1 cellular context compared by ENCODE assay signal in the genomic region with DNA sequence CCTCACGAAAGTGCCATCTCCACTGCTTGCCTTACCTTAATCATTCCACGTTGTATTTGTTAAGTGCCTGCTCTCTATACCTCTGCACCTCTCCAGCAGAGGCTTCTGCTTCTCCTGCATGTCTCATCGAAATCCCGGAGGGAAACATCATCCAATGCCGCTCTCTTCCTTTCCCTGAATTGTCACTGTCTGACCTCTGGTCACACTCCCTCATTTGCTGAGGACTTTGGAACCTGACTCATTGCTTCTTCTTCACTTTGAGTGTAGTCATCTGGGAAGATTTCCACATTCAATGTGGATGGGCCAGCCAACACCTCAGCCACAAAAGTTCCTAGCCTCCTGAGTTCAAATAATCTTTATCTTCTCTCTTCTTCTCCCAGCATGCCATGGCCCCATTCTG.
TF ChIP-seq lines count a peak whose summit lies in the region.

No MANE protein-coding gene starts in this region.

TF ChIP-seq in HepG2, 621 proteins besides CTCF, POLR2A, EP300 and RAD21 (continued from another document and continues in another):
- TF ChIP-seq, protein P1, sequence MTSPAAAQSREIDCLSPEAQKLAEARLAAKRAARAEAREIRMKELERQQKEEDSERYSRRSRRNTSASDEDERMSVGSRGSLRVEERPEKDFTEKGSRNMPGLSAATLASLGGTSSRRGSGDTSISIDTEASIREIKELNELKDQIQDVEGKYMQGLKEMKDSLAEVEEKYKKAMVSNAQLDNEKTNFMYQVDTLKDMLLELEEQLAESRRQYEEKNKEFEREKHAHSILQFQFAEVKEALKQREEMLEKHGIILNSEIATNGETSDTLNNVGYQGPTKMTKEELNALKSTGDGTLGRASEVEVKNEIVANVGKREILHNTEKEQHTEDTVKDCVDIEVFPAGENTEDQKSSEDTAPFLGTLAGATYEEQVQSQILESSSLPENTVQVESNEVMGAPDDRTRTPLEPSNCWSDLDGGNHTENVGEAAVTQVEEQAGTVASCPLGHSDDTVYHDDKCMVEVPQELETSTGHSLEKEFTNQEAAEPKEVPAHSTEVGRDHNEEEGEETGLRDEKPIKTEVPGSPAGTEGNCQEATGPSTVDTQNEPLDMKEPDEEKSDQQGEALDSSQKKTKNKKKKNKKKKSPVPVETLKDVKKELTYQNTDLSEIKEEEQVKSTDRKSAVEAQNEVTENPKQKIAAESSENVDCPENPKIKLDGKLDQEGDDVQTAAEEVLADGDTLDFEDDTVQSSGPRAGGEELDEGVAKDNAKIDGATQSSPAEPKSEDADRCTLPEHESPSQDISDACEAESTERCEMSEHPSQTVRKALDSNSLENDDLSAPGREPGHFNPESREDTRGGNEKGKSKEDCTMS (CRISPR knock-in tag; conservative IDR thresholded peaks at IDR 0.05) = no peak
- TF ChIP-seq MTF2 (CRISPR knock-in tag; IDR thresholded peaks at IDR 0.05; ENCODE audit: borderline replicate concordance) (no peak), KLF16 (CRISPR knock-in tag; IDR thresholded peaks at IDR 0.05) (peak in 1 of 2 experiments; percentile 42; a peak in 1 of 4 replicates), ZNF24 (IDR thresholded peaks at IDR 0.05) (no peak), PITX1 (CRISPR knock-in tag; IDR thresholded peaks at IDR 0.05) (no peak), ZNF839 (CRISPR knock-in tag; IDR thresholded peaks at IDR 0.05; ENCODE audit: borderline replicate concordance) (no peak), SOX13 (IDR thresholded peaks at IDR 0.05) (no peak), SOX13 (CRISPR knock-in tag; conservative IDR thresholded peaks at IDR 0.05 in 1 of 2, IDR thresholded peaks at IDR 0.05 in 1 of 2) (peak in 1 of 2 experiments; percentile 46; a peak in 1 of 4 replicates), CREB1 (IDR thresholded peaks at IDR 0.05) (peak; percentile 16; the same call in 1 of the 2 replicates), CREB1 (CRISPR knock-in tag; IDR thresholded peaks at IDR 0.05) (peak; percentile 61), CEBPB (IDR thresholded peaks at IDR 0.05; ENCODE audit: borderline replicate concordance, low read depth, low read length) (peak; percentile 64; the same call in 1 of the 2 replicates), ZNF431 (CRISPR knock-in tag; IDR thresholded peaks at IDR 0.05; ENCODE audit: borderline replicate concordance, low read depth) (no peak), NR2F6 (IDR thresholded peaks at IDR 0.05) (peak; percentile 59; the same call in 1 of the 2 replicates), NR2F6 (CRISPR knock-in tag; IDR thresholded peaks at IDR 0.05) (peak; percentile 82), ZNF670 (CRISPR knock-in tag; IDR thresholded peaks at IDR 0.05; ENCODE audit: borderline replicate concordance) (no peak), LCORL (IDR thresholded peaks at IDR 0.05) (no peak), LCORL (CRISPR knock-in tag; IDR thresholded peaks at IDR 0.05) (peak; percentile 23; the same call in 1 of the 2 replicates), AGO1 (IDR thresholded peaks at IDR 0.05; ENCODE audit: low read depth, low read length, poor library complexity, severe bottlenecking) (no peak), KMT2B (CRISPR knock-in tag; IDR thresholded peaks at IDR 0.05) (0 out of 2 replicates have a peak, but pooled peaks have one; percentile 29), MAF1 (CRISPR knock-in tag; IDR thresholded peaks at IDR 0.05; ENCODE audit: borderline replicate concordance) (no peak), RAD51 (IDR thresholded peaks at IDR 0.05; ENCODE audit: borderline replicate concordance) (no peak), SP4 (CRISPR knock-in tag; IDR thresholded peaks at IDR 0.05) (peak; percentile 28; the same call in 1 of the 2 replicates), ZNF235 (CRISPR knock-in tag; IDR thresholded peaks at IDR 0.05; ENCODE audit: borderline replicate concordance) (no peak), JUND (CRISPR knock-in tag; IDR thresholded peaks at IDR 0.05) (peak; percentile 93), SAP130 (CRISPR knock-in tag; IDR thresholded peaks at IDR 0.05; ENCODE audit: low read depth) (peak; percentile 70), HNF4A (CRISPR knock-in tag; IDR thresholded peaks at IDR 0.05) (peak; percentile 87), FIP1L1 (IDR thresholded peaks at IDR 0.05; ENCODE audit: borderline replicate concordance, insufficient read depth, low read depth, low read length) (no peak), KLF11 (CRISPR knock-in tag; IDR thresholded peaks at IDR 0.05) (peak; percentile 86; the same call in 1 of the 2 replicates), NR2F1 (CRISPR knock-in tag; IDR thresholded peaks at IDR 0.05) (peak; percentile 76 to 89; a peak in 3 of 4 replicates), KDM6A (CRISPR knock-in tag; IDR thresholded peaks at IDR 0.05; ENCODE audit: low read depth) (0 out of 2 replicates have a peak, but pooled peaks have one; percentile 44), ETV5 (CRISPR knock-in tag; IDR thresholded peaks at IDR 0.05; ENCODE audit: borderline replicate concordance) (no peak; the same call in 1 of the 2 replicates), ZNF350 (CRISPR knock-in tag; IDR thresholded peaks at IDR 0.05; ENCODE audit: borderline replicate concordance, low read depth) (0 out of 2 replicates have a peak, but pooled peaks have one; percentile 36), ZNF782 (CRISPR knock-in tag; IDR thresholded peaks at IDR 0.05; ENCODE audit: borderline replicate concordance) (0 out of 2 replicates have a peak, but pooled peaks have one; percentile 23), KAT8 (CRISPR knock-in tag; IDR thresholded peaks at IDR 0.05) (peak; percentile 63; the same call in 1 of the 2 replicates), ZNF709 (CRISPR knock-in tag; IDR thresholded peaks at IDR 0.05) (no peak), CEBPG (CRISPR knock-in tag; IDR thresholded peaks at IDR 0.05) (peak; percentile 46), ZNF792 (CRISPR knock-in tag; IDR thresholded peaks at IDR 0.05) (peak; percentile 45; the same call in 1 of the 2 replicates), NFE2L2 (IDR thresholded peaks at IDR 0.05; ENCODE audit: low read length) (peak; percentile 18; the same call in 1 of the 2 replicates), TARDBP (CRISPR knock-in tag; IDR thresholded peaks at IDR 0.05) (no peak), SMAD1 (CRISPR knock-in tag; IDR thresholded peaks at IDR 0.05; ENCODE audit: borderline replicate concordance, low read depth) (no peak), GABPB1 (CRISPR knock-in tag; IDR thresholded peaks at IDR 0.05) (no peak; the same call in 1 of the 2 replicates), PPARG (CRISPR knock-in tag; conservative IDR thresholded peaks at IDR 0.05) (peak; percentile 94), HNF4G (IDR thresholded peaks at IDR 0.05; ENCODE audit: borderline replicate concordance, low read depth, low read length) (peak; percentile 65), HNF4G (CRISPR knock-in tag; IDR thresholded peaks at IDR 0.05; ENCODE audit: borderline replicate concordance, low read depth) (peak; percentile 85; the same call in 1 of the 2 replicates), GATA4 (IDR thresholded peaks at IDR 0.05; ENCODE audit: borderline replicate concordance, low read depth) (no peak), GZF1 (CRISPR knock-in tag; IDR thresholded peaks at IDR 0.05) (no peak)
- TF ChIP-seq, protein P2, sequence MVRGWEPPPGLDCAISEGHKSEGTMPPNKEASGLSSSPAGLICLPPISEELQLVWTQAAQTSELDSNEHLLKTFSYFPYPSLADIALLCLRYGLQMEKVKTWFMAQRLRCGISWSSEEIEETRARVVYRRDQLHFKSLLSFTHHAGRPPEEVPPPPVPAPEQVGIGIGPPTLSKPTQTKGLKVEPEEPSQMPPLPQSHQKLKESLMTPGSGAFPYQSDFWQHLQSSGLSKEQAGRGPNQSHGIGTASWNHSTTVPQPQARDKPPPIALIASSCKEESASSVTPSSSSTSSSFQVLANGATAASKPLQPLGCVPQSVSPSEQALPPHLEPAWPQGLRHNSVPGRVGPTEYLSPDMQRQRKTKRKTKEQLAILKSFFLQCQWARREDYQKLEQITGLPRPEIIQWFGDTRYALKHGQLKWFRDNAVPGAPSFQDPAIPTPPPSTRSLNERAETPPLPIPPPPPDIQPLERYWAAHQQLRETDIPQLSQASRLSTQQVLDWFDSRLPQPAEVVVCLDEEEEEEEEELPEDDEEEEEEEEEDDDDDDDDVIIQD (CRISPR knock-in tag; IDR thresholded peaks at IDR 0.05; ENCODE audit: low read depth) = peak; percentile 88
- TF ChIP-seq, protein P3, sequence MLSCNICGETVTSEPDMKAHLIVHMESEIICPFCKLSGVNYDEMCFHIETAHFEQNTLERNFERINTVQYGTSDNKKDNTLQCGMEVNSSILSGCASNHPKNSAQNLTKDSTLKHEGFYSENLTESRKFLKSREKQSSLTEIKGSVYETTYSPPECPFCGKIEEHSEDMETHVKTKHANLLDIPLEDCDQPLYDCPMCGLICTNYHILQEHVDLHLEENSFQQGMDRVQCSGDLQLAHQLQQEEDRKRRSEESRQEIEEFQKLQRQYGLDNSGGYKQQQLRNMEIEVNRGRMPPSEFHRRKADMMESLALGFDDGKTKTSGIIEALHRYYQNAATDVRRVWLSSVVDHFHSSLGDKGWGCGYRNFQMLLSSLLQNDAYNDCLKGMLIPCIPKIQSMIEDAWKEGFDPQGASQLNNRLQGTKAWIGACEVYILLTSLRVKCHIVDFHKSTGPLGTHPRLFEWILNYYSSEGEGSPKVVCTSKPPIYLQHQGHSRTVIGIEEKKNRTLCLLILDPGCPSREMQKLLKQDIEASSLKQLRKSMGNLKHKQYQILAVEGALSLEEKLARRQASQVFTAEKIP (CRISPR knock-in tag; IDR thresholded peaks at IDR 0.05; ENCODE audit: borderline replicate concordance) = no peak
- TF ChIP-seq, protein P4, sequence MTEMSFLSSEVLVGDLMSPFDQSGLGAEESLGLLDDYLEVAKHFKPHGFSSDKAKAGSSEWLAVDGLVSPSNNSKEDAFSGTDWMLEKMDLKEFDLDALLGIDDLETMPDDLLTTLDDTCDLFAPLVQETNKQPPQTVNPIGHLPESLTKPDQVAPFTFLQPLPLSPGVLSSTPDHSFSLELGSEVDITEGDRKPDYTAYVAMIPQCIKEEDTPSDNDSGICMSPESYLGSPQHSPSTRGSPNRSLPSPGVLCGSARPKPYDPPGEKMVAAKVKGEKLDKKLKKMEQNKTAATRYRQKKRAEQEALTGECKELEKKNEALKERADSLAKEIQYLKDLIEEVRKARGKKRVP (CRISPR knock-in tag; IDR thresholded peaks at IDR 0.05) = peak in 1 of 2 experiments; percentile 61; a peak in 2 of 4 replicates
- TF ChIP-seq, protein P5, sequence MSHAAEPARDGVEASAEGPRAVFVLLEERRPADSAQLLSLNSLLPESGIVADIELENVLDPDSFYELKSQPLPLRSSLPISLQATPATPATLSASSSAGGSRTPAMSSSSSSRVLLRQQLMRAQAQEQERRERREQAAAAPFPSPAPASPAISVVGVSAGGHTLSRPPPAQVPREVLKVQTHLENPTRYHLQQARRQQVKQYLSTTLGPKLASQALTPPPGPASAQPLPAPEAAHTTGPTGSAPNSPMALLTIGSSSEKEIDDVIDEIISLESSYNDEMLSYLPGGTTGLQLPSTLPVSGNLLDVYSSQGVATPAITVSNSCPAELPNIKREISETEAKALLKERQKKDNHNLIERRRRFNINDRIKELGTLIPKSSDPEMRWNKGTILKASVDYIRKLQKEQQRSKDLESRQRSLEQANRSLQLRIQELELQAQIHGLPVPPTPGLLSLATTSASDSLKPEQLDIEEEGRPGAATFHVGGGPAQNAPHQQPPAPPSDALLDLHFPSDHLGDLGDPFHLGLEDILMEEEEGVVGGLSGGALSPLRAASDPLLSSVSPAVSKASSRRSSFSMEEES (CRISPR knock-in tag; IDR thresholded peaks at IDR 0.05) = 0 out of 2 replicates have a peak, but pooled peaks have one; percentile 36
- TF ChIP-seq, protein P6, sequence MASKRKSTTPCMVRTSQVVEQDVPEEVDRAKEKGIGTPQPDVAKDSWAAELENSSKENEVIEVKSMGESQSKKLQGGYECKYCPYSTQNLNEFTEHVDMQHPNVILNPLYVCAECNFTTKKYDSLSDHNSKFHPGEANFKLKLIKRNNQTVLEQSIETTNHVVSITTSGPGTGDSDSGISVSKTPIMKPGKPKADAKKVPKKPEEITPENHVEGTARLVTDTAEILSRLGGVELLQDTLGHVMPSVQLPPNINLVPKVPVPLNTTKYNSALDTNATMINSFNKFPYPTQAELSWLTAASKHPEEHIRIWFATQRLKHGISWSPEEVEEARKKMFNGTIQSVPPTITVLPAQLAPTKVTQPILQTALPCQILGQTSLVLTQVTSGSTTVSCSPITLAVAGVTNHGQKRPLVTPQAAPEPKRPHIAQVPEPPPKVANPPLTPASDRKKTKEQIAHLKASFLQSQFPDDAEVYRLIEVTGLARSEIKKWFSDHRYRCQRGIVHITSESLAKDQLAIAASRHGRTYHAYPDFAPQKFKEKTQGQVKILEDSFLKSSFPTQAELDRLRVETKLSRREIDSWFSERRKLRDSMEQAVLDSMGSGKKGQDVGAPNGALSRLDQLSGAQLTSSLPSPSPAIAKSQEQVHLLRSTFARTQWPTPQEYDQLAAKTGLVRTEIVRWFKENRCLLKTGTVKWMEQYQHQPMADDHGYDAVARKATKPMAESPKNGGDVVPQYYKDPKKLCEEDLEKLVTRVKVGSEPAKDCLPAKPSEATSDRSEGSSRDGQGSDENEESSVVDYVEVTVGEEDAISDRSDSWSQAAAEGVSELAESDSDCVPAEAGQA (IDR thresholded peaks at IDR 0.05; ENCODE audit: low read depth) = no peak
- TF ChIP-seq, protein P6 (CRISPR knock-in tag; IDR thresholded peaks at IDR 0.05; ENCODE audit: borderline replicate concordance) = no peak
- TF ChIP-seq, protein P7, sequence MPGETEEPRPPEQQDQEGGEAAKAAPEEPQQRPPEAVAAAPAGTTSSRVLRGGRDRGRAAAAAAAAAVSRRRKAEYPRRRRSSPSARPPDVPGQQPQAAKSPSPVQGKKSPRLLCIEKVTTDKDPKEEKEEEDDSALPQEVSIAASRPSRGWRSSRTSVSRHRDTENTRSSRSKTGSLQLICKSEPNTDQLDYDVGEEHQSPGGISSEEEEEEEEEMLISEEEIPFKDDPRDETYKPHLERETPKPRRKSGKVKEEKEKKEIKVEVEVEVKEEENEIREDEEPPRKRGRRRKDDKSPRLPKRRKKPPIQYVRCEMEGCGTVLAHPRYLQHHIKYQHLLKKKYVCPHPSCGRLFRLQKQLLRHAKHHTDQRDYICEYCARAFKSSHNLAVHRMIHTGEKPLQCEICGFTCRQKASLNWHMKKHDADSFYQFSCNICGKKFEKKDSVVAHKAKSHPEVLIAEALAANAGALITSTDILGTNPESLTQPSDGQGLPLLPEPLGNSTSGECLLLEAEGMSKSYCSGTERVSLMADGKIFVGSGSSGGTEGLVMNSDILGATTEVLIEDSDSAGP (CRISPR knock-in tag; IDR thresholded peaks at IDR 0.05; ENCODE audit: borderline replicate concordance) = no peak
